Comparison of ENCODE assay signal across 20 cellular contexts in genomic region chr18:6737833-6738232, GRCh38. TPM values are rescaled to one million over a fixed set of nuclear protein-coding genes. Genes with fewer than 3 reads are reported as not detected.
"Had no signal": no experiment of that assay in that cellular context is flagged by ENCODE, and none has a peak within 500 bp of the region (broad histone marks: within the 10 kb centered on the region; RNA-seq: fewer than 3 reads in every experiment).

No MANE protein-coding gene starts in this region.

- H3K4me3 ChIP-seq: coronary artery, esophagus muscularis mucosa, heart right ventricle, tibial artery had no signal

- H3K4me1 ChIP-seq: esophagus muscularis mucosa, tibial artery had no signal

- H3K27me3 ChIP-seq: esophagus muscularis mucosa, heart right ventricle, tibial artery had no signal

- H3K27ac ChIP-seq: coronary artery, esophagus muscularis mucosa, heart right ventricle, tibial artery had no signal

- DNase-seq: activated CD4-positive, alpha-beta T cell treated with anti-CD3 and anti-CD28 coated beads, Interleukin-2, amount 10 ng/mL, durations not matched to agents 7 days and 5 days; activated CD8-positive, alpha-beta memory T cell treated with anti-CD3 and anti-CD28 coated beads, Interleukin-2, amount 50 U/mL, for 4 hours; activated effector memory CD4-positive, alpha-beta T cell treated with Interleukin-2 at 50 U/mL for 16 hours; activated naive CD4-positive, alpha-beta T cell treated with anti-CD3 and anti-CD28 coated beads, Interleukin-2, amount 10 ng/mL, durations not matched to agents 7 days and 5 days; activated naive CD8-positive, alpha-beta T cell treated with anti-CD3 and anti-CD28 coated beads, Interleukin-2, amount 50 U/mL, for 24 hours; activated T-cell treated with anti-CD3 and anti-CD28 coated beads, Interleukin-2, amount 50 U/mL, for 4 hours; aorta; heart right ventricle; immature natural killer cell; mesendoderm; natural killer cell; stimulated activated CD4-positive, alpha-beta T cell treated with anti-CD3 and anti-CD28 coated beads, Interleukin-12 subunit alpha, Interleukin-12 subunit beta, amount 100 ng/mL, for 4 hours; stimulated activated CD4-positive, alpha-beta T cell treated with anti-CD3 and anti-CD28 coated beads, Interleukin-1b, Interleukin-23, amount 100 ng/mL, for 48 hours; stimulated activated CD8-positive, alpha-beta memory T cell treated with anti-CD3 and anti-CD28 coated beads, Interleukin-4, amount 100 ng/mL, for 48 hours; stimulated activated naive CD4-positive, alpha-beta T cell treated with Interleukin-2 at 50 U/mL for 16 hours; T-helper 1 cell; T-helper 9 cell; tibial artery had no signal

- H3K9me3 ChIP-seq: esophagus muscularis mucosa, heart right ventricle, tibial artery had no signal

- ATAC-seq: activated naive CD8-positive, alpha-beta T cell treated with anti-CD3 and anti-CD28 coated beads, Interleukin-2, amount 50 U/mL, for 24 hours; activated T-cell treated with anti-CD3 and anti-CD28 coated beads, Interleukin-2, amount 50 U/mL, for 4 hours; heart right ventricle; natural killer cell had no signal

- H3K36me3 ChIP-seq: esophagus muscularis mucosa, heart right ventricle, tibial artery had no signal

RNA-seq across cellular contexts. Expression of gene ARHGAP28, which starts 8.3 kb away (rescaled TPM):
- total RNA-seq: activated CD4-positive, alpha-beta T cell treated with anti-CD3 and anti-CD28 coated beads, Interleukin-2, amount 10 ng/mL, durations not matched to agents 7 days and 5 days; activated T-cell treated with anti-CD3 and anti-CD28 coated beads, Interleukin-2, amount 50 U/mL, for 4 hours; natural killer cell had no signal
- polyA plus RNA-seq: immature natural killer cell had no signal
